Comparison of ENCODE assay signal across 8 cellular contexts in genomic region chr1:41313661-41314131, GRCh38. TPM values are rescaled to one million over a fixed set of nuclear protein-coding genes. Genes with fewer than 3 reads are reported as not detected.
A peak's percentile ranks its signal among the peaks of the same experiment; 100 is the strongest.
DNase-seq lines count a peak whose midpoint lies in the region; ATAC-seq and TF ChIP-seq lines count a peak whose summit lies in the region.

No MANE protein-coding gene starts in this region.

- H3K27me3 ChIP-seq in cardiac muscle cell (no peaks in the 10 kb centered on the region), RWPE2 (ENCODE audit: insufficient read depth, poor library complexity, severe bottlenecking) (no peaks in the 10 kb centered on the region), foreskin keratinocyte (peaks cover 11% of the 10 kb centered on the region), stomach (no peaks in the 10 kb centered on the region)

- H3K27ac ChIP-seq in cardiac muscle cell, result no peak overlapping the region
- H3K27ac ChIP-seq in RWPE2 (ENCODE audit: poor library complexity, severe bottlenecking), result no peak overlapping the region
- H3K27ac ChIP-seq in foreskin keratinocyte, result no peak overlapping the region
- H3K27ac ChIP-seq in stomach, result peak overlapping the region in 2 of 5 donors; percentile 4

- DNase-seq in cardiac muscle cell (ENCODE audit: low read depth in 1 of 2, low spot score in 1 of 2), result peak; percentile 43 to 45
- DNase-seq in Right ventricle myocardium inferior (ENCODE audit: missing footprints), result no peak
- no peak for DNase-seq in RWPE2 (ENCODE audit: low spot score)
- no peak for DNase-seq in foreskin keratinocyte
- no peak for DNase-seq in stomach

- H3K4me1 ChIP-seq in cardiac muscle cell (ENCODE audit: low read depth) (no peaks in the 10 kb centered on the region), RWPE2 (ENCODE audit: insufficient read depth, poor library complexity, severe bottlenecking) (no peaks in the 10 kb centered on the region), foreskin keratinocyte (peaks cover 6% of the 10 kb centered on the region), stomach (peaks cover 0 to 19% (median 13%) of the 10 kb centered on the region in 4 donors)

- no peak for TF ChIP-seq EP300 in stomach (IDR thresholded peaks at IDR 0.05)

- TF ChIP-seq CTCF in cardiac muscle cell (IDR thresholded peaks at IDR 0.05; ENCODE audit: low read depth, low read length) (peak; percentile 56), RWPE2 (IDR thresholded peaks at IDR 0.05; ENCODE audit: poor library complexity, severe bottlenecking) (peak; percentile 23), foreskin keratinocyte (conservative IDR thresholded peaks at IDR 0.05) (peak; percentile 52), stomach (IDR thresholded peaks at IDR 0.05) (peak in 4 of 7 experiments; percentile 16 to 38 (median 23))

- no peak for TF ChIP-seq POLR2A in stomach (IDR thresholded peaks at IDR 0.05)

- no peaks in the 10 kb centered on the region for H3K9me3 ChIP-seq in cardiac muscle cell (ENCODE audit: low read depth)
- no peaks in the 10 kb centered on the region for H3K9me3 ChIP-seq in RWPE2 (ENCODE audit: severe bottlenecking)
- H3K9me3 ChIP-seq in stomach, result no peaks in the 10 kb centered on the region

- ATAC-seq in Right ventricle myocardium inferior (no peak), RWPE2 (ENCODE audit: low read depth) (no peak), foreskin keratinocyte (no peak), GM21737 (IDR thresholded peaks at IDR 0.05; ENCODE audit: unreplicated experiment) (no peak), HG03354 (IDR thresholded peaks at IDR 0.05; ENCODE audit: poor library complexity, severe bottlenecking, unreplicated experiment) (no peak), HG02852 (IDR thresholded peaks at IDR 0.05; ENCODE audit: unreplicated experiment) (no peak)

- 63 to 76% (median 74%) methylated on average over 6 to 7 of the region's 7 CpGs for WGBS in stomach, 5 donors

- H3K36me3 ChIP-seq in cardiac muscle cell, result no peaks in the 10 kb centered on the region
- H3K36me3 ChIP-seq in RWPE2 (ENCODE audit: low read depth), result no peaks in the 10 kb centered on the region
- no peaks in the 10 kb centered on the region for H3K36me3 ChIP-seq in stomach

- intact Hi-C loops in Right ventricle myocardium inferior (cut with DNase I) (no loop called here), stomach (cut with DNase I; ENCODE audit: low total_unique reads) (loop anchor here (10.0 kb wide), 1 partner anchor 101 kb away; no protein-coding TSS in a partner anchor)

- H3K4me3 ChIP-seq in cardiac muscle cell, result no peak overlapping the region
- no peak overlapping the region for H3K4me3 ChIP-seq in RWPE2 (ENCODE audit: severe bottlenecking)
- no peak overlapping the region for H3K4me3 ChIP-seq in stomach

RNA-seq across cellular contexts. Expression of gene FOXO6, which starts 47.5 kb away (rescaled TPM):
- total RNA-seq in cardiac muscle cell, result 9.9 and 18.2 TPM in 2 replicates
- 10.7 and 18.6 TPM in 2 replicates for polyA plus RNA-seq in cardiac muscle cell
- 4.5 TPM for total RNA-seq in Right ventricle myocardium inferior
- 0.07 TPM in 1 of 2 replicates, not detected in the other for total RNA-seq in foreskin keratinocyte
- polyA plus RNA-seq in foreskin keratinocyte, result 0.04 and 0.11 TPM in 2 replicates
- total RNA-seq in stomach, result 1 to 10 TPM in 1 of 5 donors, under 1 TPM in 1, not detected in 3; under 0.01 to 1.1 TPM
- under 1 TPM in 2 of 3 donors, not detected in 1; 0.37 to 0.83 TPM for polyA plus RNA-seq in stomach

Comparison
In these comparisons a context has a peak if more than half of its experiments do, and no peak if none do; other contexts are left out.
1. DNase-seq: peak in cardiac muscle cell (2 of 2); none in Right ventricle myocardium inferior (single experiment), RWPE2 (single experiment), foreskin keratinocyte (0 of 2) and stomach (single experiment).
2. Peak in every context shown above with its lines, with median percentiles within 50 percentile points of each other: CTCF ChIP-seq.